Comparison of ENCODE assay signal across 8 cellular contexts in the genomic region with DNA sequence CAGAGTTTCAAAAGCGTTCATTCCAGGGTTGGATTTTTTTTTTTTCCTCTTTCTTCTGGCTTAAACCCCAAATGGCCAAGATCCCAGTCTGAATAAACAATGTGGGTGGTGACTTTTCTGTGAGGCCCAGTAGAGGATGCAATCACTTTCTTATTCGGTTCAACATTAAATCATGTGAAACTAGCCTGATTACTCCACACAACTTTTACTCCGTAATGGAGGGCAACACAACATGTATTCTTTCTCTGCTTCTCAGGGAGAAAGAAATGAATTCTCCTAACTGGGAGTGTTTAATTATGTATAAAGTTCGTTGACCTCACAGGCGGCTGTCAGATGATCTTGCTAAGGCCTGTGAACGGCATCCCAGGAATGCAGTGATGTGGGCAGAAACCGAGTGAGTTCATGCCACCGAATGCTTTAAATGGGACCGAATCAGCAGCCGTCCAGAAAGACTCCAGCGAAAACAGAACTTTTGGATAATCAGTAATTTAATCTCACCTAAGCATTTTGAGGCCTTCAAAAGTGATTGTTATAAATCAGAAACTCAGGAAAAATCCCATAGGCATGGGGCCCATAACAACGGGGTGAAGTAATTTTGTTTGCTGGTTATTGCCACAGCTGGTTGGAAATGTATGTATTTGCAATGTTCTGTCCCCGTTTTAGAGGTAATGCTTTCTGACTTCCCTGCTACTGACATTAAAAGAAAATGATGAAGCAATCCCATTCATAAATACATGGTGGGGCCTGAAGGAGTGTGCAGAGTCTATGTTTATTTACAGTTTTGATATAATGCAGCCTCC.
DNase-seq lines count a peak whose midpoint lies in the region; ATAC-seq, FAIRE-seq and TF ChIP-seq lines count a peak whose summit lies in the region.

No MANE protein-coding gene starts in this region.

- H3K79me2 ChIP-seq in mammary epithelial cell (ENCODE audit: insufficient read depth, low read length) (no peaks in the 10 kb centered on the region), keratinocyte (ENCODE audit: control insufficient read depth, insufficient read depth, low read length) (no peaks in the 10 kb centered on the region)

- FAIRE-seq in keratinocyte (lab: Jason Lieb, UNC) = peak; percentile 91

- 2% methylated on average over 12 of the region's 13 CpGs for WGBS in mammary epithelial cell (ENCODE audit: low coverage, missing lambda C conversion rate)
- 16 to 29% (median 23%) methylated on average over 13 of the region's 13 CpGs for WGBS in stomach, 5 donors

- H2AFZ ChIP-seq in mammary epithelial cell (ENCODE audit: low read depth, low read length) (peak overlapping the region; percentile 67), keratinocyte (ENCODE audit: control insufficient read depth, low read length) (peak overlapping the region; percentile 93)

- in situ Hi-C loops in mammary epithelial cell (cut with MboI; ENCODE audit: low sequenced_read_pairs in 2 of 2) = no loop called here

- dilution Hi-C loops in mammary epithelial cell (cut with HindIII; ENCODE audit: low sequenced_read_pairs) = no loop called here
- dilution Hi-C loops in keratinocyte (cut with MboI; ENCODE audit: extremely low pct_ligation_motif_present, low sequenced_read_pairs) = no loop called here

- CTCF ChIA-PET in mammary epithelial cell (lab: Charles Lee; ENCODE audit: low non-redundant PET) = interaction anchor here (0.6 kb wide), 1 partner anchor 523 kb away, joined by 5 read pairs; a partner anchor contains a TSS

- intact Hi-C loops in mammary epithelial cell (cut with micrococcal nuclease) (no loop called here), stomach (cut with DNase I; ENCODE audit: low total_unique reads) (no loop called here)

- H3K27me3 ChIP-seq in mammary epithelial cell (ENCODE audit: insufficient read depth, low read length) (no peaks in the 10 kb centered on the region), keratinocyte (ENCODE audit: control insufficient read depth, extremely low read depth, insufficient read depth, low read length) (no peaks in the 10 kb centered on the region), stomach (no peaks in the 10 kb centered on the region)

- H3K36me3 ChIP-seq in mammary epithelial cell (ENCODE audit: insufficient read depth, low read length) = no peaks in the 10 kb centered on the region
- H3K36me3 ChIP-seq in keratinocyte (ENCODE audit: control insufficient read depth in 2 of 2, extremely low read depth in 1 of 2, insufficient read depth in 2 of 2, low read length in 2 of 2) = no peaks in the 10 kb centered on the region
- H3K36me3 ChIP-seq in stomach = no peaks in the 10 kb centered on the region

- DNase-seq in HT-29 (ENCODE audit: low spot score) (peak; percentile 50), mammary epithelial cell (peak; percentile 72), keratinocyte (ENCODE audit: low read depth, low spot score) (peak; percentile 1), stomach (no peak), NCI-H524 treated with DMSO at 0.1 percent for 48 hours (lab: John Stamatoyannopoulos, UW) (no peak)
- DNase-seq in activated CD4-positive, alpha-beta T cell treated with anti-CD3 and anti-CD28 coated beads for 4 hours = no peak

- H3K27ac ChIP-seq in mammary epithelial cell (ENCODE audit: insufficient read depth, low read depth, low read length) (peak overlapping the region; percentile 55), keratinocyte (ENCODE audit: control insufficient read depth, insufficient read depth, low read length) (peak overlapping the region; percentile 55), stomach (peak overlapping the region in 4 of 5 donors; percentile 69 to 83 (median 76))

- H4K20me1 ChIP-seq in mammary epithelial cell (ENCODE audit: insufficient read depth, low read length) (no peaks in the 10 kb centered on the region), keratinocyte (ENCODE audit: control insufficient read depth, extremely low read depth, insufficient read depth, low read length) (no peaks in the 10 kb centered on the region)

- no peak for TF ChIP-seq EP300 in stomach (IDR thresholded peaks at IDR 0.05)

- H3K4me1 ChIP-seq in mammary epithelial cell (ENCODE audit: insufficient read depth, low read length) = peaks cover 20% of the 10 kb centered on the region
- H3K4me1 ChIP-seq in keratinocyte (ENCODE audit: control insufficient read depth, extremely low read depth, insufficient read depth, low read length) = peaks cover 18% of the 10 kb centered on the region
- peaks cover 8 to 40% (median 19%) of the 10 kb centered on the region in 4 donors for H3K4me1 ChIP-seq in stomach

- no peaks in the 10 kb centered on the region for H3K9me3 ChIP-seq in mammary epithelial cell (replicated peaks; ENCODE audit: insufficient read depth, low read length)
- no peaks in the 10 kb centered on the region for H3K9me3 ChIP-seq in keratinocyte (ENCODE audit: control insufficient read depth, low read depth, low read length)
- no peaks in the 10 kb centered on the region for H3K9me3 ChIP-seq in stomach

- TF ChIP-seq CTCF in mammary epithelial cell (conservative IDR thresholded peaks at IDR 0.05 in 1 of 2, IDR thresholded peaks at IDR 0.05 in 1 of 2; ENCODE audit: extremely low read depth in 1 of 2, insufficient read depth in 1 of 2, low read depth in 1 of 2, low read length in 2 of 2) (no peak), keratinocyte (optimal IDR thresholded peaks at IDR 0.05 in 1 of 3, IDR thresholded peaks at IDR 0.05 in 1 of 3, conservative IDR thresholded peaks at IDR 0.05 in 1 of 3; ENCODE audit: extremely low read depth in 1 of 3, insufficient read depth in 2 of 3, low read length in 3 of 3) (no peak), stomach (IDR thresholded peaks at IDR 0.05) (no peak)

- no TSS peak for BruUV-seq in mammary epithelial cell (replicated peaks; lab: Mats Ljungman, UMichigan)

- H3K4me2 ChIP-seq in mammary epithelial cell (ENCODE audit: insufficient read depth, low read depth, low read length) (peak overlapping the region; percentile 63), keratinocyte (ENCODE audit: control insufficient read depth, extremely low read depth, insufficient read depth, low read depth, low read length) (peak overlapping the region; percentile 86)

- TF ChIP-seq POLR2A in stomach (IDR thresholded peaks at IDR 0.05) = no peak

- H3K4me3 ChIP-seq in mammary epithelial cell (replicated peaks in 1 of 3; ENCODE audit: insufficient read depth in 1 of 3, low read depth in 2 of 3, low read length in 3 of 3) (peak overlapping the region in 1 of 3 experiments; percentile 14), keratinocyte (ENCODE audit: control insufficient read depth in 2 of 3, extremely low read depth in 1 of 3, insufficient read depth in 2 of 3, low read depth in 1 of 3, low read length in 3 of 3) (peak overlapping the region in 1 of 3 experiments; percentile 39), stomach (no peak overlapping the region)

- H3K9me1 ChIP-seq in keratinocyte (ENCODE audit: control insufficient read depth, extremely low read depth, insufficient read depth, low read length) = no peaks in the 10 kb centered on the region

- ATAC-seq in GM18867 (IDR thresholded peaks at IDR 0.05; ENCODE audit: unreplicated experiment) (no peak), GM18520 (IDR thresholded peaks at IDR 0.05; ENCODE audit: unreplicated experiment) (no peak)

- H3K9ac ChIP-seq in mammary epithelial cell (ENCODE audit: insufficient read depth, low read length) (peak overlapping the region; percentile 45), keratinocyte (ENCODE audit: control insufficient read depth, extremely low read depth, insufficient read depth, low read length) (peak overlapping the region; percentile 60)

Comparison
In these comparisons a context has a peak if more than half of its experiments do, and no peak if none do; other contexts are left out.
1. DNase-seq: peak in HT-29 (single experiment), mammary epithelial cell (single experiment) and keratinocyte (single experiment); none in stomach (single experiment), NCI-H524 treated with DMSO at 0.1 percent for 48 hours (single experiment) and activated CD4-positive, alpha-beta T cell treated with anti-CD3 and anti-CD28 coated beads for 4 hours (0 of 2).
2. Peak in every context shown above with its lines, with median percentiles within 50 percentile points of each other: H3K27ac ChIP-seq.